ENCODE assay signal across 33 cellular contexts in the genomic region with DNA sequence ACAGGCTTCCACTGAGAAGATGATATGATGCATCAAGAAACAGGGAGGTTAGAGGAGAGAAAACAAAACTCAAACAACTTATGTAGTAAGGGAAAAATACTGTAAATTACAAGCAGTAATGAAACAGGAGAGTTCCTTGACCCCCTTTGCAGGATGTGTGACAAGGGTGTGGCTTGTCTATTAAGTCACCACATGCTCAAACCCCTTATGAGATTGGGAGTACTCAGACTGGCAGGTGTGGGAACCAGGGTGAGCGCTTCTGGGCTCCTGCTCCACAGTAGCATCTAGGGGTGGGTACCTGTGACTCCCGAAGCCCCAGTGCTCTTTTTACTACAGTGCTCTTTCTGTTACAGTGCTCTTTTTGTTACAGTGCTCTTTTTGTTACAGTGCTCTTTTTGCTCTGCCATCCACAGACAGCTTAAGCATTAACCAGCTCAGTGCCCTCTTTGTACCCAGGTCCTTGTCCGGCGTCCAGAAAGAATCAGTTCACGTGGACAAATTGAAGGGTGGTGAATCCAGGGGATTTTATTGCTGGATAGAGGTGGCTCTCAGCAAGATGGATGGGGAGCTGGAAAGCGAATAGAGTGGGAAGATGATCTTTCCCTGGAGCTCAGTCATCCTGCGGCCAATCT. TPM values are rescaled to one million over a fixed set of nuclear protein-coding genes. Genes with fewer than 3 reads are reported as not detected.
"Had no signal": no experiment of that assay in that cellular context is flagged by ENCODE, and none has a peak within 500 bp of the region (broad histone marks: within the 10 kb centered on the region; RNA-seq: fewer than 3 reads in every experiment).

No MANE protein-coding gene starts in this region.

- H3K27me3 ChIP-seq: colonic mucosa, right atrium auricular region, suprapubic skin, upper lobe of right lung, uterus had no signal

- H3K4me1 ChIP-seq: colonic mucosa, esophagus squamous epithelium, heart right ventricle, left ventricle myocardium inferior, lower lobe of right lung, prostate gland, right atrium auricular region, suprapubic skin, transverse colon, upper lobe of right lung, uterus had no signal

- DNase-seq: colonic mucosa; effector memory CD4-positive, alpha-beta T cell; esophagus squamous epithelium; foreskin melanocyte; glutamatergic neuron; heart right ventricle; hippocampal formation; left cardiac atrium; left ventricle myocardium inferior; lower lobe of right lung; naive thymus-derived CD8-positive, alpha-beta T cell; nephron progenitor cell; nucleus accumbens; stimulated activated CD4-positive, alpha-beta T cell treated with anti-CD3 and anti-CD28 coated beads, Interleukin-12 subunit alpha, Interleukin-12 subunit beta, amount 100 ng/mL, for 4 hours; stimulated activated CD4-positive, alpha-beta T cell treated with anti-CD3 and anti-CD28 coated beads, Interleukin-1b, Interleukin-23, amount 100 ng/mL, for 48 hours; stimulated activated CD4-positive, alpha-beta T cell treated with anti-CD3 and anti-CD28 coated beads, Interleukin-4, amount 100 ng/mL, for 1 hour; stimulated activated CD8-positive, alpha-beta memory T cell treated with anti-CD3 and anti-CD28 coated beads, Interleukin-4, amount 100 ng/mL, for 48 hours; stimulated activated naive CD4-positive, alpha-beta T cell; stimulated activated naive CD8-positive, alpha-beta T cell treated with anti-CD3 and anti-CD28 coated beads, Interleukin-15, amount 100 ng/mL, for 72 hours; transverse colon; upper lobe of right lung; uterus had no signal

- H3K9me3 ChIP-seq: colonic mucosa, esophagus squamous epithelium, heart right ventricle, left ventricle myocardium inferior, lower lobe of right lung, prostate gland, right atrium auricular region, suprapubic skin, transverse colon, upper lobe of right lung, uterus had no signal

- FAIRE-seq: endothelial cell of umbilical vein, islet of Langerhans had no signal

- H3K27ac ChIP-seq: colonic mucosa, esophagus squamous epithelium, heart right ventricle, left ventricle myocardium inferior, lower lobe of right lung, prostate gland, right atrium auricular region, skin epidermis, suprapubic skin, transverse colon, upper lobe of right lung, uterus had no signal

- ATAC-seq: heart right ventricle; left cardiac atrium; lower lobe of right lung; naive thymus-derived CD8-positive, alpha-beta T cell; stimulated activated naive CD8-positive, alpha-beta T cell treated with anti-CD3 and anti-CD28 coated beads, Interleukin-15, amount 100 ng/mL, for 72 hours; upper lobe of right lung had no signal

- H3K36me3 ChIP-seq: colonic mucosa, esophagus squamous epithelium, heart right ventricle, left ventricle myocardium inferior, lower lobe of right lung, prostate gland, right atrium auricular region, suprapubic skin, transverse colon, upper lobe of right lung, uterus had no signal

- H3K4me3 ChIP-seq: colonic mucosa, esophagus squamous epithelium, heart right ventricle, left ventricle myocardium inferior, lower lobe of right lung, prostate gland, right atrium auricular region, skin epidermis, suprapubic skin, transverse colon, upper lobe of right lung, uterus had no signal

RNA-seq across cellular contexts. Expression of gene OLIG3, which starts 28.7 kb away (rescaled TPM):
- total RNA-seq: colonic mucosa; endothelial cell of umbilical vein; epithelial cell of proximal tubule; esophagus squamous epithelium; heart right ventricle; kidney epithelial cell; left cardiac atrium; left ventricle myocardium inferior; lower lobe of right lung; mesenteric fat pad; myocyte; naive thymus-derived CD8-positive, alpha-beta T cell; osteocyte; prostate gland; right atrium auricular region; transverse colon; upper lobe of right lung; uterus had no signal
- polyA plus RNA-seq: endothelial cell of umbilical vein; heart right ventricle; naive thymus-derived CD8-positive, alpha-beta T cell had no signal
